ENCODE assay signal across 13 cellular contexts in genomic region chr11:4551346-4551979, GRCh38. TPM values are rescaled to one million over a fixed set of nuclear protein-coding genes. Genes with fewer than 3 reads are reported as not detected.
DNase-seq lines count a peak whose midpoint lies in the region; ATAC-seq and TF ChIP-seq lines count a peak whose summit lies in the region.
"Had no signal": no experiment of that assay in that cellular context is flagged by ENCODE, and none has a peak within 500 bp of the region (broad histone marks: within the 10 kb centered on the region; RNA-seq: fewer than 3 reads in every experiment).

No MANE protein-coding gene starts in this region.

- H4K20me1 ChIP-seq in neural progenitor cell (ENCODE audit: low read depth): no peaks in the 10 kb centered on the region

- peak; percentile 34 for DNase-seq in DMS53 (lab: John Stamatoyannopoulos, UW)
- no peak for DNase-seq in DMS53 treated with DMSO at 0.1 percent for 48 hours (lab: John Stamatoyannopoulos, UW; ENCODE audit: unreplicated experiment)
- DNase-seq in Kasumi-1 (lab: John Stamatoyannopoulos, UW): peak; percentile 30 to 43
- no peak for DNase-seq in chondrocyte (ENCODE audit: low spot score)
- peak; percentile 10 for DNase-seq in neural progenitor cell (ENCODE audit: low spot score)
- no peak for DNase-seq in NCI-H1417 (lab: John Stamatoyannopoulos, UW)
- DNase-seq in activated CD8-positive, alpha-beta memory T cell treated with anti-CD3 and anti-CD28 coated beads, Interleukin-2, amount 50 U/mL, for 48 hours: no peak
- DNase-seq: activated T-cell treated with anti-CD3 and anti-CD28 coated beads, Interleukin-2, amount 50 U/mL, for 24 hours; left cardiac atrium; SHP77 treated with DMSO at 0.1 percent for 48 hours had no signal

- H3K27me3 ChIP-seq in neural progenitor cell: no peaks in the 10 kb centered on the region

- H3K4me1 ChIP-seq in neural progenitor cell: no peaks in the 10 kb centered on the region

- peak; percentile 33 for TF ChIP-seq CTCF in chondrocyte (IDR thresholded peaks at IDR 0.05)
- peak; percentile 46 for TF ChIP-seq CTCF in neural progenitor cell (IDR thresholded peaks at IDR 0.05)

- no peak overlapping the region for H2AFZ ChIP-seq in neural progenitor cell (replicated peaks)

- H3K27ac Mint-ChIP-seq in chondrocyte (ENCODE audit: unreplicated experiment): no peak overlapping the region
- no peak overlapping the region for H3K27ac Mint-ChIP-seq in neural progenitor cell
- H3K27ac Mint-ChIP-seq: activated T-cell treated with anti-CD3 and anti-CD28 coated beads, Interleukin-2, amount 50 U/mL, for 24 hours had no signal

- H3F3A ChIP-seq in neural progenitor cell (ENCODE audit: low read depth): no peaks in the 10 kb centered on the region

- H3K36me3 ChIP-seq in neural progenitor cell: no peaks in the 10 kb centered on the region

- H3K4me2 ChIP-seq in neural progenitor cell: no peak overlapping the region

- H3K27ac ChIP-seq in neural progenitor cell: no peak overlapping the region

- H3K27me3 Mint-ChIP-seq in chondrocyte (ENCODE audit: low read depth): peaks cover 6% of the 10 kb centered on the region
- peaks cover 3% of the 10 kb centered on the region for H3K27me3 Mint-ChIP-seq in neural progenitor cell (ENCODE audit: insufficient read depth, low read depth)

- no peak for ATAC-seq in GM18907 (IDR thresholded peaks at IDR 0.05; ENCODE audit: unreplicated experiment)
- ATAC-seq: left cardiac atrium had no signal

- H3K79me2 ChIP-seq in neural progenitor cell (ENCODE audit: low read depth): no peaks in the 10 kb centered on the region

- no peak overlapping the region for H3K9ac ChIP-seq in neural progenitor cell

- no peaks in the 10 kb centered on the region for H3K9me3 ChIP-seq in neural progenitor cell (ENCODE audit: low read depth)

- H3K4me1 Mint-ChIP-seq in chondrocyte (ENCODE audit: low read depth) (no peaks in the 10 kb centered on the region), neural progenitor cell (no peaks in the 10 kb centered on the region)

- H3K4me3 Mint-ChIP-seq in chondrocyte (ENCODE audit: unreplicated experiment) (no peak overlapping the region), neural progenitor cell (no peak overlapping the region)
- H3K4me3 Mint-ChIP-seq: activated T-cell treated with anti-CD3 and anti-CD28 coated beads, Interleukin-2, amount 50 U/mL, for 24 hours had no signal

- H3K9me3 Mint-ChIP-seq in chondrocyte (ENCODE audit: low read depth) (peaks cover 8% of the 10 kb centered on the region), neural progenitor cell (peaks cover 6% of the 10 kb centered on the region)
- H3K9me3 Mint-ChIP-seq: activated T-cell treated with anti-CD3 and anti-CD28 coated beads, Interleukin-2, amount 50 U/mL, for 24 hours had no signal

- no peak overlapping the region for H3K4me3 ChIP-seq in neural progenitor cell

- H3K36me3 Mint-ChIP-seq in chondrocyte (ENCODE audit: low read depth): no peaks in the 10 kb centered on the region
- H3K36me3 Mint-ChIP-seq in neural progenitor cell: no peaks in the 10 kb centered on the region

RNA-seq across cellular contexts. Expression of gene OR52M1, which starts 6.5 kb away (rescaled TPM):
- total RNA-seq in chondrocyte (not detected in 3 replicates), neural progenitor cell (ENCODE audit: low replicate concordance) (not detected in 2 replicates)
- total RNA-seq: left cardiac atrium, M059J, pulmonary artery endothelial cell had no signal

RNA-seq across cellular contexts. Expression of gene OR52I2, which starts 30.1 kb away (rescaled TPM):
- total RNA-seq in chondrocyte (not detected in 3 replicates), neural progenitor cell (ENCODE audit: low replicate concordance) (not detected in 2 replicates)
- total RNA-seq: left cardiac atrium, M059J, pulmonary artery endothelial cell had no signal

RNA-seq across cellular contexts. Expression of gene OR52I1, which starts 42.4 kb away (rescaled TPM):
- total RNA-seq in chondrocyte (not detected in 3 replicates), neural progenitor cell (ENCODE audit: low replicate concordance) (not detected in 2 replicates)
- total RNA-seq: left cardiac atrium, M059J, pulmonary artery endothelial cell had no signal

RNA-seq across cellular contexts. Expression of gene TRIM68, which starts 56.6 kb away (rescaled TPM):
- total RNA-seq in chondrocyte: 9.7 to 13.5 TPM (median 10.3 TPM) in 3 replicates
- 10.5 and 19.5 TPM in 2 replicates for total RNA-seq in neural progenitor cell (ENCODE audit: low replicate concordance)

Comparison
In these comparisons a context has a peak if more than half of its experiments do, and no peak if none do; other contexts are left out.
1. DNase-seq: peak in DMS53 (single experiment), Kasumi-1 (2 of 2) and neural progenitor cell (single experiment); none in DMS53 treated with DMSO at 0.1 percent for 48 hours (single experiment), chondrocyte (single experiment), NCI-H1417 (0 of 3) and activated CD8-positive, alpha-beta memory T cell treated with anti-CD3 and anti-CD28 coated beads, Interleukin-2, amount 50 U/mL, for 48 hours (single experiment).